Comparison of ENCODE assay signal across 10 cellular contexts in the genomic region with DNA sequence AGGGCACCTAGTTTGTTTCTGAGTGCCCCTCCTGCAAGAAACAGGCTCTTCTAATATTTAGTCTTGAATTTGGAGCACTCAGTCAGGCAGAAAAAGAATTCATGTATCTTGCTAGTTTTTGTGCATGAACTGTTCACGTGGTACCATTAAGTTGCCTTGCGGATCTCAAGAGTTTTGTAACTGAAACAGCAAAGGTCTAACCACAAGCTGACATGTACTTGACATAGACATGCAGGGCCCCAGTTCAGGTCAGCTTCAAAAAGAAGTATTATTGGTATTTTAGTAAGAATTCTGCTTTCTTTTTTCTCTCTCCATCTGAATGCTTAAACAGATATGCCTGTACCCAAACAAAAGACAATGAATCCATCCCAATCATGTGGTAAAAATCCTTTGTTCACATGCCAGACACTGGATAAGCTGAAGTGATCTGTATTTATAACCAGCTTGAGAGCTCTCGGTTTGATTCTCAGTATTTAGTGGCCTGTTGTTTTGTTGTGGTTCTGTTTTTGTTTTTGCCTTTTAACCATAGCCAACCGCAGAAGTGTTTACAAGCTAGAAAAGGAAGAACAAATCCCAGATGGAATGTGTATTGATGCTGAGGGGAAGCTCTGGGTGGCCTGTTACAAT. TPM values are rescaled to one million over a fixed set of nuclear protein-coding genes. Genes with fewer than 3 reads are reported as not detected.
DNase-seq lines count a peak whose midpoint lies in the region; ATAC-seq and TF ChIP-seq lines count a peak whose summit lies in the region.
"Had no signal": no experiment of that assay in that cellular context is flagged by ENCODE, and none has a peak within 500 bp of the region (broad histone marks: within the 10 kb centered on the region; RNA-seq: fewer than 3 reads in every experiment).

No MANE protein-coding gene starts in this region.

- TF ChIP-seq EP300 in transverse colon (IDR thresholded peaks at IDR 0.05; ENCODE audit: low read depth) = no peak

- H3K27me3 Mint-ChIP-seq in neural progenitor cell (ENCODE audit: insufficient read depth, low read depth) = peaks cover 2% of the 10 kb centered on the region
- H3K27me3 Mint-ChIP-seq in natural killer cell treated with Interleukin-12 subunit alpha and Interleukin-12 subunit beta and Interleukin-15 and Interleukin-18, amount 100 ng/mL, for 72 hours = no peaks in the 10 kb centered on the region

- no peak overlapping the region for H2AFZ ChIP-seq in neural progenitor cell (replicated peaks)

- H3K4me1 ChIP-seq in adipocyte (ENCODE audit: control insufficient read depth, insufficient read depth, low read length) = no peaks in the 10 kb centered on the region
- H3K4me1 ChIP-seq in neural progenitor cell = peaks cover 8% of the 10 kb centered on the region
- H3K4me1 ChIP-seq in transverse colon = no peaks in the 10 kb centered on the region

- ATAC-seq in GM18861 (IDR thresholded peaks at IDR 0.05; ENCODE audit: unreplicated experiment) = peak; percentile 56
- ATAC-seq in HG03280 (IDR thresholded peaks at IDR 0.05; ENCODE audit: unreplicated experiment) = peak; percentile 58
- no peak for ATAC-seq in natural killer cell treated with Interleukin-12 subunit alpha and Interleukin-12 subunit beta and Interleukin-15 and Interleukin-18, amount 100 ng/mL, for 72 hours
- no peak for ATAC-seq in HG03432 (IDR thresholded peaks at IDR 0.05; ENCODE audit: unreplicated experiment)

- intact Hi-C loops in transverse colon (cut with DNase I; ENCODE audit: low total_unique reads) = no loop called here

- H3K4me3 Mint-ChIP-seq in neural progenitor cell = no peak overlapping the region
- no peak overlapping the region for H3K4me3 Mint-ChIP-seq in natural killer cell treated with Interleukin-12 subunit alpha and Interleukin-12 subunit beta and Interleukin-15 and Interleukin-18, amount 100 ng/mL, for 72 hours

- TF ChIP-seq CTCF in neural progenitor cell (IDR thresholded peaks at IDR 0.05) = no peak
- no peak for TF ChIP-seq CTCF in transverse colon (IDR thresholded peaks at IDR 0.05)

- no peaks in the 10 kb centered on the region for H3K9me3 ChIP-seq in adipocyte (ENCODE audit: control insufficient read depth, low read length)
- no peaks in the 10 kb centered on the region for H3K9me3 ChIP-seq in neural progenitor cell (ENCODE audit: low read depth)
- no peaks in the 10 kb centered on the region for H3K9me3 ChIP-seq in transverse colon

- DNase-seq in adipocyte (ENCODE audit: low read depth) (peak; percentile 56), neural progenitor cell (ENCODE audit: low spot score) (peak; percentile 39), transverse colon (no peak), NCI-H2196 treated with DMSO at 0.1 percent for 48 hours (lab: John Stamatoyannopoulos, UW; ENCODE audit: unreplicated experiment) (no peak)
- no peak for DNase-seq in natural killer cell treated with Interleukin-12 subunit alpha and Interleukin-12 subunit beta and Interleukin-15 and Interleukin-18, amount 100 ng/mL, for 72 hours (ENCODE audit: low spot score)
- DNase-seq: NCI-H69 had no signal

- in situ Hi-C loops in transverse colon (cut with MboI; ENCODE audit: low pct_ligation_motif_present in 1 of 4, low pct_unique_long_range_greater_than_20kb in 1 of 4, low sequenced_read_pairs in 3 of 4) = no loop called here

- no peaks in the 10 kb centered on the region for H4K20me1 ChIP-seq in neural progenitor cell (ENCODE audit: low read depth)

- no peak overlapping the region for H3K4me2 ChIP-seq in neural progenitor cell

- no peaks in the 10 kb centered on the region for H3K36me3 Mint-ChIP-seq in neural progenitor cell
- no peaks in the 10 kb centered on the region for H3K36me3 Mint-ChIP-seq in natural killer cell treated with Interleukin-12 subunit alpha and Interleukin-12 subunit beta and Interleukin-15 and Interleukin-18, amount 100 ng/mL, for 72 hours

- H3F3A ChIP-seq in neural progenitor cell (ENCODE audit: low read depth) = peaks cover 24% of the 10 kb centered on the region

- no peaks in the 10 kb centered on the region for H3K36me3 ChIP-seq in adipocyte (ENCODE audit: control insufficient read depth, insufficient read depth, low read length, severe bottlenecking)
- H3K36me3 ChIP-seq in neural progenitor cell = no peaks in the 10 kb centered on the region
- no peaks in the 10 kb centered on the region for H3K36me3 ChIP-seq in transverse colon

- 45 to 100% methylated on average over 1 to 4 of the region's 4 CpGs for WGBS in transverse colon (ENCODE audit: low coverage in 1 of 2), 2 donors

- H3K9ac ChIP-seq in adipocyte (ENCODE audit: low read length) (no peak overlapping the region), neural progenitor cell (no peak overlapping the region)

- no peaks in the 10 kb centered on the region for H3K9me3 Mint-ChIP-seq in neural progenitor cell
- no peaks in the 10 kb centered on the region for H3K9me3 Mint-ChIP-seq in natural killer cell treated with Interleukin-12 subunit alpha and Interleukin-12 subunit beta and Interleukin-15 and Interleukin-18, amount 100 ng/mL, for 72 hours

- peak overlapping the region; percentile 16 for H3K27ac Mint-ChIP-seq in neural progenitor cell
- H3K27ac Mint-ChIP-seq in natural killer cell treated with Interleukin-12 subunit alpha and Interleukin-12 subunit beta and Interleukin-15 and Interleukin-18, amount 100 ng/mL, for 72 hours = peak overlapping the region in 1 of 2 donors; percentile 8

- H3K27me3 ChIP-seq in adipocyte (replicated peaks; ENCODE audit: control insufficient read depth, insufficient read depth, low read length) (peaks cover 5% of the 10 kb centered on the region), neural progenitor cell (no peaks in the 10 kb centered on the region), transverse colon (no peaks in the 10 kb centered on the region)

- TF ChIP-seq POLR2A in transverse colon (IDR thresholded peaks at IDR 0.05) = no peak

- no peaks in the 10 kb centered on the region for H3K79me2 ChIP-seq in neural progenitor cell (ENCODE audit: low read depth)

- H3K4me1 Mint-ChIP-seq in neural progenitor cell = peaks cover 9% of the 10 kb centered on the region
- peaks cover 0 to 10% of the 10 kb centered on the region in 2 donors for H3K4me1 Mint-ChIP-seq in natural killer cell treated with Interleukin-12 subunit alpha and Interleukin-12 subunit beta and Interleukin-15 and Interleukin-18, amount 100 ng/mL, for 72 hours (ENCODE audit: low read depth in 2 of 2)

- no peak overlapping the region for H3K27ac ChIP-seq in neural progenitor cell
- H3K27ac ChIP-seq in transverse colon = no peak overlapping the region
- H3K27ac ChIP-seq: epithelial cell of prostate had no signal

- no peak overlapping the region for H3K4me3 ChIP-seq in adipocyte (ENCODE audit: low read length)
- H3K4me3 ChIP-seq in neural progenitor cell = no peak overlapping the region
- no peak overlapping the region for H3K4me3 ChIP-seq in transverse colon

RNA-seq across cellular contexts. Expression of gene RGN, which starts 13.0 kb away (rescaled TPM):
- total RNA-seq in neural progenitor cell (ENCODE audit: low replicate concordance) (0.62 and 0.92 TPM in 2 replicates), transverse colon (1 to 10 TPM in 1 of 4 donors, under 1 TPM in 1, not detected in 2; 0.96 to 1.3 TPM)
- total RNA-seq in natural killer cell treated with Interleukin-12 subunit alpha and Interleukin-12 subunit beta and Interleukin-15 and Interleukin-18, amount 100 ng/mL, for 72 hours = not detected

RNA-seq across cellular contexts. Expression of gene NDUFB11, which starts 53.2 kb away (rescaled TPM):
- total RNA-seq in neural progenitor cell (ENCODE audit: low replicate concordance) (53.1 and 86.1 TPM in 2 replicates), transverse colon (10 to 100 TPM; 64.3 to 91.1 (median 71.4) TPM)
- 10 to 100 TPM; 50.8 to 75.4 TPM for total RNA-seq in natural killer cell treated with Interleukin-12 subunit alpha and Interleukin-12 subunit beta and Interleukin-15 and Interleukin-18, amount 100 ng/mL, for 72 hours

RNA-seq across cellular contexts. Expression of gene RBM10, which starts 53.8 kb away (rescaled TPM):
- total RNA-seq in neural progenitor cell (ENCODE audit: low replicate concordance) (26.5 and 65.9 TPM in 2 replicates), transverse colon (10 to 100 TPM; 28.6 to 70.8 (median 31.5) TPM)
- total RNA-seq in natural killer cell treated with Interleukin-12 subunit alpha and Interleukin-12 subunit beta and Interleukin-15 and Interleukin-18, amount 100 ng/mL, for 72 hours = 10 to 100 TPM; 59.6 to 62.2 TPM

Comparison
In these comparisons a context has a peak if more than half of its experiments do, and no peak if none do; other contexts are left out.
1. ATAC-seq: peak in GM18861 (single experiment) and HG03280 (single experiment); none in natural killer cell treated with Interleukin-12 subunit alpha and Interleukin-12 subunit beta and Interleukin-15 and Interleukin-18, amount 100 ng/mL, for 72 hours (0 of 2) and HG03432 (single experiment).
2. DNase-seq: peak in adipocyte (single experiment) and neural progenitor cell (single experiment); none in transverse colon (single experiment), natural killer cell treated with Interleukin-12 subunit alpha and Interleukin-12 subunit beta and Interleukin-15 and Interleukin-18, amount 100 ng/mL, for 72 hours (single experiment) and NCI-H2196 treated with DMSO at 0.1 percent for 48 hours (single experiment).